Comparison of ENCODE assay signal across 24 cellular contexts in the genomic region with DNA sequence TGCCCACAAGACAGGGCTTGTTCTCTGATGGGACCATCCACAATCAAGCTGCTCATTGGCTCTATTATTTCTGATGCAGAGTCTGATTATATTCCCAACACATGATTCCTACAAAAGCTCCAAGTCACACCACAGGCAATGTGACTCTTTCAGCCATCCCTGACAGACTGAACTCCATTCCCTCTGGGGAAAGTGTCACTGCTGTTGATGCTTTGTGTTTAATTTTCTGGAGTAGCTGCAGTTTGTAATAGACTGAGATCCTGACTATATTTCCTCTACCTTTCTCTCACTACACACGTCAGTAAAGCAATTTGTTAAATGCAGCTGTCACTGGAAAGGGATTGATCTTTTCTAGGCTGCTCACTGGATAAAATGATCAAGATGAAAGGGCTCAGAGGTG.
"Had no signal": no experiment of that assay in that cellular context is flagged by ENCODE, and none has a peak within 500 bp of the region (broad histone marks: within the 10 kb centered on the region; RNA-seq: fewer than 3 reads in every experiment).

No MANE protein-coding gene starts in this region.

- FAIRE-seq: K562 had no signal

- DNase-seq: activated CD4-positive, alpha-beta T cell treated with anti-CD3 and anti-CD28 coated beads for 48 hours; activated CD4-positive, alpha-beta T cell treated with anti-CD3 and anti-CD28 coated beads, Interleukin-2, amount 50 U/mL, for 48 hours; activated CD4-positive, CD25-positive, alpha-beta regulatory T cell treated with anti-CD3 and anti-CD28 coated beads, Interleukin-2, amount 50 U/mL, for 72 hours; activated CD8-positive, alpha-beta memory T cell treated with anti-CD3 and anti-CD28 coated beads, Interleukin-2, amount 10 ng/mL, durations not matched to agents 7 days and 5 days; activated effector memory CD4-positive, alpha-beta T cell treated with Interleukin-2 at 50 U/mL for 16 hours; activated naive CD4-positive, alpha-beta T cell; activated T-cell treated with anti-CD3 and anti-CD28 coated beads, Interleukin-2, amount 50 U/mL, for 24 hours; aorta; central memory CD4-positive, alpha-beta T cell; Karpas-422; NCI-H1105 treated with DMSO at 0.1 percent for 48 hours; NCI-H1436 treated with DMSO at 0.1 percent for 48 hours; NCI-H1930; NCI-H510A treated with DMSO at 0.1 percent for 48 hours; NCI-H69; NK-92 treated with Interleukin-12 subunit alpha and Interleukin-12 subunit beta, amount 100 ng/mL, for 24 hours; Peyer's patch; Right ventricle myocardium superior; T-helper 17 cell; T-helper 9 cell had no signal

- H3K27me3 ChIP-seq: Peyer's patch, SJSA1 had no signal

- H3K4me3 ChIP-seq: breast epithelium, K562, Peyer's patch, SJSA1 had no signal

- H3K27ac ChIP-seq: Peyer's patch, SJSA1 had no signal

- ATAC-seq: activated CD8-positive, alpha-beta memory T cell treated with anti-CD3 and anti-CD28 coated beads, Interleukin-2, amount 10 ng/mL, durations not matched to agents 7 days and 5 days; K562; T-helper 17 cell; WTC11 had no signal

- H3K36me3 ChIP-seq: breast epithelium, Peyer's patch, SJSA1 had no signal

- H3K9me3 ChIP-seq: breast epithelium, Peyer's patch, SJSA1 had no signal

- H3K4me1 ChIP-seq: breast epithelium, Peyer's patch, SJSA1 had no signal
